Comparison of ENCODE assay signal across 14 cellular contexts in the genomic region with DNA sequence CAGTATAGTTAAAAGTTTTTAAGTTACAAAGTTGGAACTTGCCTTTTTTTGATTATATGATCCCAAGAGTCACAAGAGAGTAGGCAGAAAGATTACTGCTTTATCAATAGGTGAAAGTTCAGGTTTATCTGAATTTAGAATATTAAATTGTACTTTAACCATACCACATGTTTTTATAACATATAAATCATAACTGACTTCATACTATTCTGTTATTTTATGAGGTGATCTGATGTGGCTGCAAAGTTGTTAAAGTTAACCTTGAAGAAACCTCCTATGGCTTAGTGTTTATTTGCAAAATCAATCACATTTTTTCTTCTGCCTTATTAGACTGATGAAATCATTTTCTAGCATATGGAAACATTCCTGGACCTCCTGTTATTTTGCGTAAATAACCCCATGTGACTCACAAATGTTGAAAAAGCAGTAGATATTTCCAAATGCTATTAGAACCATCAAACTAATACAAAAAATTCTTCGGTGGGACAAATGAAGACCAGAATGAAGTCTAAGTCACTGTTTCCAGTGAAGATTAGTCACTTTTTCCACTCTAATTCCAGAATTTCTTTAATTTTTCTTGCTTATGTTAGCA.
DNase-seq lines count a peak whose midpoint lies in the region; FAIRE-seq and TF ChIP-seq lines count a peak whose summit lies in the region.
"Had no signal": no experiment of that assay in that cellular context is flagged by ENCODE, and none has a peak within 500 bp of the region (broad histone marks: within the 10 kb centered on the region; RNA-seq: fewer than 3 reads in every experiment).

No MANE protein-coding gene starts in this region.

- H3K9me3 Mint-ChIP-seq in MCF 10A (ENCODE audit: unreplicated experiment): peaks cover 7% of the 10 kb centered on the region

- no peaks in the 10 kb centered on the region for H3K4me1 Mint-ChIP-seq in MCF 10A (ENCODE audit: insufficient read depth, unreplicated experiment)

- CTCF ChIA-PET in MCF 10A (lab: Yijun Ruan, JAX): interaction anchor here (0.6 to 0.7 kb wide), 2 partner anchors 70 to 705 kb away, joined by 3 read pairs; no protein-coding TSS in a partner anchor

- H3K4me3 Mint-ChIP-seq in MCF 10A (ENCODE audit: unreplicated experiment): no peak overlapping the region

- TF ChIP-seq CTCF in fibroblast of the aortic adventitia (IDR thresholded peaks at IDR 0.05; ENCODE audit: insufficient read depth, low read length) (no peak), MCF 10A (IDR thresholded peaks at IDR 0.05; ENCODE audit: unreplicated experiment) (no peak)

- H3K36me3 ChIP-seq in adipocyte (ENCODE audit: control insufficient read depth, insufficient read depth, low read length, severe bottlenecking): no peaks in the 10 kb centered on the region
- no peaks in the 10 kb centered on the region for H3K36me3 ChIP-seq in small intestine (ENCODE audit: control insufficient read depth in 2 of 2, insufficient read depth in 2 of 2, low read length in 2 of 2)

- no peaks in the 10 kb centered on the region for H3K36me3 Mint-ChIP-seq in MCF 10A (ENCODE audit: insufficient read depth, unreplicated experiment)

- peak; percentile 37 for DNase-seq in EL
- DNase-seq in adipocyte (ENCODE audit: low read depth): no peak
- peak; percentile 41 for DNase-seq in fibroblast of the aortic adventitia (ENCODE audit: low read depth)
- peak; percentile 60 for DNase-seq in small intestine
- DNase-seq in MCF 10A (ENCODE audit: unreplicated experiment): no peak
- DNase-seq in iPS-NIHi7 (ENCODE audit: extremely low spot score): no peak
- no peak for DNase-seq in mesenteric fat pad (ENCODE audit: low spot score)
- DNase-seq in dedifferentiated amniotic fluid mesenchymal stem cell (ENCODE audit: extremely low spot score): no peak
- DNase-seq: Caco-2, GOT3, MM.1S, NCI-H1092 treated with DMSO at 0.1 percent for 48 hours, NCI-H510A treated with DMSO at 0.1 percent for 48 hours had no signal

- H3K27me3 Mint-ChIP-seq in MCF 10A (ENCODE audit: insufficient read depth, unreplicated experiment): no peaks in the 10 kb centered on the region

- H3K9me3 ChIP-seq in adipocyte (ENCODE audit: control insufficient read depth, low read length) (peaks cover 3% of the 10 kb centered on the region), small intestine (ENCODE audit: control insufficient read depth, low read depth) (no peaks in the 10 kb centered on the region)
- H3K9me3 ChIP-seq: Caco-2 had no signal

- intact Hi-C loops in MCF 10A (cut with micrococcal nuclease): no loop called here

- no peak overlapping the region for H3K27ac ChIP-seq in small intestine (ENCODE audit: low read depth in 1 of 2, low read length in 1 of 2)

- no peak overlapping the region for H3K27ac Mint-ChIP-seq in MCF 10A (ENCODE audit: low read depth, unreplicated experiment)

- 34 to 58% (median 56%) methylated on average over 2 of the region's 2 CpGs for WGBS in small intestine, 3 donors

- BruUV-seq in MCF 10A (replicated peaks; lab: Mats Ljungman, UMichigan): no TSS peak

- H3K4me3 ChIP-seq in adipocyte (ENCODE audit: low read length): no peak overlapping the region
- no peak overlapping the region for H3K4me3 ChIP-seq in fibroblast of the aortic adventitia (ENCODE audit: low read depth, low read length)
- H3K4me3 ChIP-seq in small intestine (ENCODE audit: low read depth in 1 of 2, low read length in 2 of 2): no peak overlapping the region
- H3K4me3 ChIP-seq: GM12878 had no signal

- H3K9ac ChIP-seq in adipocyte (ENCODE audit: low read length): peak overlapping the region; percentile 50

- POLR2A ChIA-PET in MCF 10A (lab: Yijun Ruan, JAX): interaction anchor here (0.6 kb wide), 2 partner anchors 14 to 843 kb away, joined by 3 read pairs; no protein-coding TSS in a partner anchor

- H3K4me1 ChIP-seq in adipocyte (ENCODE audit: control insufficient read depth, insufficient read depth, low read length) (peaks cover 19% of the 10 kb centered on the region), small intestine (ENCODE audit: control insufficient read depth in 2 of 2, insufficient read depth in 1 of 2, low read depth in 1 of 2, low read length in 1 of 2) (no peaks in the 10 kb centered on the region)
- H3K4me1 ChIP-seq: Caco-2 had no signal

- no peak for FAIRE-seq in small intestine (lab: Jason Lieb, UNC)
- FAIRE-seq: GM12878 had no signal

- H3K27me3 ChIP-seq in adipocyte (replicated peaks; ENCODE audit: control insufficient read depth, insufficient read depth, low read length) (no peaks in the 10 kb centered on the region), small intestine (ENCODE audit: control insufficient read depth in 2 of 2, insufficient read depth in 2 of 2, low read length in 2 of 2) (no peaks in the 10 kb centered on the region)

Comparison
In these comparisons a context has a peak if more than half of its experiments do, and no peak if none do; other contexts are left out.
1. DNase-seq: peak in EL (single experiment), fibroblast of the aortic adventitia (single experiment) and small intestine (single experiment); none in adipocyte (single experiment), MCF 10A (single experiment), iPS-NIHi7 (single experiment), mesenteric fat pad (single experiment) and dedifferentiated amniotic fluid mesenchymal stem cell (single experiment).